1 cellular context compared by ENCODE assay signal in the genomic region with DNA sequence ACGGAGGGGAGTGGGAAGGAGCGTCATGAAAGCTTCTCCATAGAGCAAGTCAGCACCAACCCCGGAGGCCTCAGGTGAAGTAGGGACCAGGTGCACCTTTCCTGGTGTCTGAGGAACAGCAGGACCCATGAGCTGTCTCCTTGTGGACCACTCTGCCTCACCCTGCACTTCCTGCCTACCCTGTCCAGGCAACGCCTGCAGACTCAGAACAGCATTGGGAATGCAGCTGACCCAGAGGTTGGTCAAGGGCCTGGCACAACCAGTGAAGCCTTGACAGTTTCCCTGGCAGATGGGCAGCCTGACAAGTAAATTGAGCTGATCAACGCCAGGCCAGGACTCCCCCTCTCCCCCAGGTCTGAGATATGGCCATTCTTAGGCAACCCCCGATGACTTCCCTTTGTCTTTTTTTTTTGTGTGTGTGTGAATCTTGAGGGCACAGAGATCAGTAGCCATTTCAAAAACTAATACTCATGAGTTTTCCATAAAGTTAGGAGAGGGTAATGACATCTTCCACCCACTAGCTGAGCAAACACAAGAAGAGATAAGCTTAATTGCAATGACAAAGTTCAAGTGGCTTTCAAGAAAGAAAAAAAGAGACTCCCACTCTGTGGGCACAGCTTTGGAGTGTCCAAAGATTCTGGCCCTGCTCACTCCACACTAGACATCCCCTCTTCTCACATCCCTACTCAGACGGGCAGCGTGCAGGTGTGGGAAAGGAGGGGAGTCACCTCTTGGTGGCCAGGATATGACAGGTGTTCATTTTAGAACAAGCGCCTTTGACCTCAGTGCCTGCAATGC.
TF ChIP-seq lines count a peak whose summit lies in the region.

No MANE protein-coding gene starts in this region.

TF ChIP-seq in HepG2, 621 proteins besides CTCF, POLR2A, EP300 and RAD21 (continued from another document and continues in another):
- TF ChIP-seq, protein P1, sequence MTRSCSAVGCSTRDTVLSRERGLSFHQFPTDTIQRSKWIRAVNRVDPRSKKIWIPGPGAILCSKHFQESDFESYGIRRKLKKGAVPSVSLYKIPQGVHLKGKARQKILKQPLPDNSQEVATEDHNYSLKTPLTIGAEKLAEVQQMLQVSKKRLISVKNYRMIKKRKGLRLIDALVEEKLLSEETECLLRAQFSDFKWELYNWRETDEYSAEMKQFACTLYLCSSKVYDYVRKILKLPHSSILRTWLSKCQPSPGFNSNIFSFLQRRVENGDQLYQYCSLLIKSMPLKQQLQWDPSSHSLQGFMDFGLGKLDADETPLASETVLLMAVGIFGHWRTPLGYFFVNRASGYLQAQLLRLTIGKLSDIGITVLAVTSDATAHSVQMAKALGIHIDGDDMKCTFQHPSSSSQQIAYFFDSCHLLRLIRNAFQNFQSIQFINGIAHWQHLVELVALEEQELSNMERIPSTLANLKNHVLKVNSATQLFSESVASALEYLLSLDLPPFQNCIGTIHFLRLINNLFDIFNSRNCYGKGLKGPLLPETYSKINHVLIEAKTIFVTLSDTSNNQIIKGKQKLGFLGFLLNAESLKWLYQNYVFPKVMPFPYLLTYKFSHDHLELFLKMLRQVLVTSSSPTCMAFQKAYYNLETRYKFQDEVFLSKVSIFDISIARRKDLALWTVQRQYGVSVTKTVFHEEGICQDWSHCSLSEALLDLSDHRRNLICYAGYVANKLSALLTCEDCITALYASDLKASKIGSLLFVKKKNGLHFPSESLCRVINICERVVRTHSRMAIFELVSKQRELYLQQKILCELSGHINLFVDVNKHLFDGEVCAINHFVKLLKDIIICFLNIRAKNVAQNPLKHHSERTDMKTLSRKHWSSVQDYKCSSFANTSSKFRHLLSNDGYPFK (CRISPR knock-in tag; IDR thresholded peaks at IDR 0.05; ENCODE audit: borderline replicate concordance) = 0 out of 2 replicates have a peak, but pooled peaks have one; percentile 33
- TF ChIP-seq NR2F2 (IDR thresholded peaks at IDR 0.05; ENCODE audit: borderline replicate concordance, low read depth) = peak; percentile 85; the same call in 1 of the 2 replicates
- TF ChIP-seq TBX2 (CRISPR knock-in tag; IDR thresholded peaks at IDR 0.05; ENCODE audit: borderline replicate concordance) = peak; percentile 85
- no peak for TF ChIP-seq FOSL2 (CRISPR knock-in tag; IDR thresholded peaks at IDR 0.05)
- peak; percentile 52; the same call in 1 of the 2 replicates for TF ChIP-seq NCOR1 (IDR thresholded peaks at IDR 0.05; ENCODE audit: borderline replicate concordance, low read length)
- TF ChIP-seq, protein P2, sequence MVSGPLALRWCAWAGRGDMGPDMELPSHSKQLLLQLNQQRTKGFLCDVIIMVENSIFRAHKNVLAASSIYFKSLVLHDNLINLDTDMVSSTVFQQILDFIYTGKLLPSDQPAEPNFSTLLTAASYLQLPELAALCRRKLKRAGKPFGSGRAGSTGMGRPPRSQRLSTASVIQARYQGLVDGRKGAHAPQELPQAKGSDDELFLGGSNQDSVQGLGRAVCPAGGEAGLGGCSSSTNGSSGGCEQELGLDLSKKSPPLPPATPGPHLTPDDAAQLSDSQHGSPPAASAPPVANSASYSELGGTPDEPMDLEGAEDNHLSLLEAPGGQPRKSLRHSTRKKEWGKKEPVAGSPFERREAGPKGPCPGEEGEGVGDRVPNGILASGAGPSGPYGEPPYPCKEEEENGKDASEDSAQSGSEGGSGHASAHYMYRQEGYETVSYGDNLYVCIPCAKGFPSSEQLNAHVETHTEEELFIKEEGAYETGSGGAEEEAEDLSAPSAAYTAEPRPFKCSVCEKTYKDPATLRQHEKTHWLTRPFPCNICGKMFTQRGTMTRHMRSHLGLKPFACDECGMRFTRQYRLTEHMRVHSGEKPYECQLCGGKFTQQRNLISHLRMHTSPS (CRISPR knock-in tag; IDR thresholded peaks at IDR 0.05; ENCODE audit: low read depth) = peak; percentile 79
- TF ChIP-seq, protein P3, sequence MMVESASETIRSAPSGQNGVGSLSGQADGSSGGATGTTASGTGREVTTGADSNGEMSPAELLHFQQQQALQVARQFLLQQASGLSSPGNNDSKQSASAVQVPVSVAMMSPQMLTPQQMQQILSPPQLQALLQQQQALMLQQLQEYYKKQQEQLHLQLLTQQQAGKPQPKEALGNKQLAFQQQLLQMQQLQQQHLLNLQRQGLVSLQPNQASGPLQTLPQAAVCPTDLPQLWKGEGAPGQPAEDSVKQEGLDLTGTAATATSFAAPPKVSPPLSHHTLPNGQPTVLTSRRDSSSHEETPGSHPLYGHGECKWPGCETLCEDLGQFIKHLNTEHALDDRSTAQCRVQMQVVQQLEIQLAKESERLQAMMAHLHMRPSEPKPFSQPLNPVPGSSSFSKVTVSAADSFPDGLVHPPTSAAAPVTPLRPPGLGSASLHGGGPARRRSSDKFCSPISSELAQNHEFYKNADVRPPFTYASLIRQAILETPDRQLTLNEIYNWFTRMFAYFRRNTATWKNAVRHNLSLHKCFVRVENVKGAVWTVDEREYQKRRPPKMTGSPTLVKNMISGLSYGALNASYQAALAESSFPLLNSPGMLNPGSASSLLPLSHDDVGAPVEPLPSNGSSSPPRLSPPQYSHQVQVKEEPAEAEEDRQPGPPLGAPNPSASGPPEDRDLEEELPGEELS (CRISPR knock-in tag; IDR thresholded peaks at IDR 0.05) = peak; percentile 76
- TF ChIP-seq, protein P4, sequence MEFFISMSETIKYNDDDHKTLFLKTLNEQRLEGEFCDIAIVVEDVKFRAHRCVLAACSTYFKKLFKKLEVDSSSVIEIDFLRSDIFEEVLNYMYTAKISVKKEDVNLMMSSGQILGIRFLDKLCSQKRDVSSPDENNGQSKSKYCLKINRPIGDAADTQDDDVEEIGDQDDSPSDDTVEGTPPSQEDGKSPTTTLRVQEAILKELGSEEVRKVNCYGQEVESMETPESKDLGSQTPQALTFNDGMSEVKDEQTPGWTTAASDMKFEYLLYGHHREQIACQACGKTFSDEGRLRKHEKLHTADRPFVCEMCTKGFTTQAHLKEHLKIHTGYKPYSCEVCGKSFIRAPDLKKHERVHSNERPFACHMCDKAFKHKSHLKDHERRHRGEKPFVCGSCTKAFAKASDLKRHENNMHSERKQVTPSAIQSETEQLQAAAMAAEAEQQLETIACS (CRISPR knock-in tag; IDR thresholded peaks at IDR 0.05) = no peak
- peak; percentile 19 for TF ChIP-seq YY1 (IDR thresholded peaks at IDR 0.05; ENCODE audit: insufficient read depth, insufficient replicate concordance, low read depth, low read length)
- 0 out of 2 replicates have a peak, but pooled peaks have one; percentile 29 for TF ChIP-seq ZNF749 (CRISPR knock-in tag; IDR thresholded peaks at IDR 0.05; ENCODE audit: borderline replicate concordance)
- TF ChIP-seq NFKBIZ (CRISPR knock-in tag; IDR thresholded peaks at IDR 0.05) = no peak
- no peak for TF ChIP-seq ZNF30 (CRISPR knock-in tag; IDR thresholded peaks at IDR 0.05)
- TF ChIP-seq, protein P5, sequence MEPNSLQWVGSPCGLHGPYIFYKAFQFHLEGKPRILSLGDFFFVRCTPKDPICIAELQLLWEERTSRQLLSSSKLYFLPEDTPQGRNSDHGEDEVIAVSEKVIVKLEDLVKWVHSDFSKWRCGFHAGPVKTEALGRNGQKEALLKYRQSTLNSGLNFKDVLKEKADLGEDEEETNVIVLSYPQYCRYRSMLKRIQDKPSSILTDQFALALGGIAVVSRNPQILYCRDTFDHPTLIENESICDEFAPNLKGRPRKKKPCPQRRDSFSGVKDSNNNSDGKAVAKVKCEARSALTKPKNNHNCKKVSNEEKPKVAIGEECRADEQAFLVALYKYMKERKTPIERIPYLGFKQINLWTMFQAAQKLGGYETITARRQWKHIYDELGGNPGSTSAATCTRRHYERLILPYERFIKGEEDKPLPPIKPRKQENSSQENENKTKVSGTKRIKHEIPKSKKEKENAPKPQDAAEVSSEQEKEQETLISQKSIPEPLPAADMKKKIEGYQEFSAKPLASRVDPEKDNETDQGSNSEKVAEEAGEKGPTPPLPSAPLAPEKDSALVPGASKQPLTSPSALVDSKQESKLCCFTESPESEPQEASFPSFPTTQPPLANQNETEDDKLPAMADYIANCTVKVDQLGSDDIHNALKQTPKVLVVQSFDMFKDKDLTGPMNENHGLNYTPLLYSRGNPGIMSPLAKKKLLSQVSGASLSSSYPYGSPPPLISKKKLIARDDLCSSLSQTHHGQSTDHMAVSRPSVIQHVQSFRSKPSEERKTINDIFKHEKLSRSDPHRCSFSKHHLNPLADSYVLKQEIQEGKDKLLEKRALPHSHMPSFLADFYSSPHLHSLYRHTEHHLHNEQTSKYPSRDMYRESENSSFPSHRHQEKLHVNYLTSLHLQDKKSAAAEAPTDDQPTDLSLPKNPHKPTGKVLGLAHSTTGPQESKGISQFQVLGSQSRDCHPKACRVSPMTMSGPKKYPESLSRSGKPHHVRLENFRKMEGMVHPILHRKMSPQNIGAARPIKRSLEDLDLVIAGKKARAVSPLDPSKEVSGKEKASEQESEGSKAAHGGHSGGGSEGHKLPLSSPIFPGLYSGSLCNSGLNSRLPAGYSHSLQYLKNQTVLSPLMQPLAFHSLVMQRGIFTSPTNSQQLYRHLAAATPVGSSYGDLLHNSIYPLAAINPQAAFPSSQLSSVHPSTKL (CRISPR knock-in tag; IDR thresholded peaks at IDR 0.05) = peak; percentile 77; the same call in 1 of the 2 replicates
- TF ChIP-seq ZNF644 (CRISPR knock-in tag; IDR thresholded peaks at IDR 0.05; ENCODE audit: low read depth) = peak; percentile 31; the same call in 1 of the 2 replicates
- TF ChIP-seq IRF2 (CRISPR knock-in tag; IDR thresholded peaks at IDR 0.05) = no peak
- peak; percentile 78 for TF ChIP-seq ZMYM4 (CRISPR knock-in tag; IDR thresholded peaks at IDR 0.05)
- TF ChIP-seq, protein P6, sequence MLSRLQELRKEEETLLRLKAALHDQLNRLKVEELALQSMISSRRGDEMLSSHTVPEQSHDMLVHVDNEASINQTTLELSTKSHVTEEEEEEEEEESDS (CRISPR knock-in tag; IDR thresholded peaks at IDR 0.05; ENCODE audit: borderline replicate concordance) = no peak
- no peak for TF ChIP-seq ZSCAN12 (CRISPR knock-in tag; IDR thresholded peaks at IDR 0.05)
- TF ChIP-seq ZNF451 (CRISPR knock-in tag; IDR thresholded peaks at IDR 0.05) = no peak
- peak; percentile 39; the same call in 1 of the 2 replicates for TF ChIP-seq KDM5B (CRISPR knock-in tag; IDR thresholded peaks at IDR 0.05; ENCODE audit: borderline replicate concordance)
- no peak for TF ChIP-seq FOXP1 (IDR thresholded peaks at IDR 0.05)
- peak; percentile 49; the same call in 1 of the 2 replicates for TF ChIP-seq FOXP1 (CRISPR knock-in tag; IDR thresholded peaks at IDR 0.05)
- no peak for TF ChIP-seq CC2D1A (CRISPR knock-in tag; IDR thresholded peaks at IDR 0.05)
- TF ChIP-seq, protein P7, sequence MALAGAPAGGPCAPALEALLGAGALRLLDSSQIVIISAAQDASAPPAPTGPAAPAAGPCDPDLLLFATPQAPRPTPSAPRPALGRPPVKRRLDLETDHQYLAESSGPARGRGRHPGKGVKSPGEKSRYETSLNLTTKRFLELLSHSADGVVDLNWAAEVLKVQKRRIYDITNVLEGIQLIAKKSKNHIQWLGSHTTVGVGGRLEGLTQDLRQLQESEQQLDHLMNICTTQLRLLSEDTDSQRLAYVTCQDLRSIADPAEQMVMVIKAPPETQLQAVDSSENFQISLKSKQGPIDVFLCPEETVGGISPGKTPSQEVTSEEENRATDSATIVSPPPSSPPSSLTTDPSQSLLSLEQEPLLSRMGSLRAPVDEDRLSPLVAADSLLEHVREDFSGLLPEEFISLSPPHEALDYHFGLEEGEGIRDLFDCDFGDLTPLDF (CRISPR knock-in tag; IDR thresholded peaks at IDR 0.05) = peak; percentile 38; the same call in 1 of the 2 replicates
- TF ChIP-seq ZBTB38 (CRISPR knock-in tag; IDR thresholded peaks at IDR 0.05) = peak; percentile 55; the same call in 1 of the 2 replicates
- TF ChIP-seq, protein P8, sequence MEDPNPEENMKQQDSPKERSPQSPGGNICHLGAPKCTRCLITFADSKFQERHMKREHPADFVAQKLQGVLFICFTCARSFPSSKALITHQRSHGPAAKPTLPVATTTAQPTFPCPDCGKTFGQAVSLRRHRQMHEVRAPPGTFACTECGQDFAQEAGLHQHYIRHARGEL (CRISPR knock-in tag; IDR thresholded peaks at IDR 0.05) = no peak
- TF ChIP-seq CBFB (CRISPR knock-in tag; IDR thresholded peaks at IDR 0.05) = no peak
- TF ChIP-seq ARID2 (CRISPR knock-in tag; IDR thresholded peaks at IDR 0.05; ENCODE audit: borderline replicate concordance) = no peak
- no peak for TF ChIP-seq ZC3H4 (CRISPR knock-in tag; IDR thresholded peaks at IDR 0.05; ENCODE audit: borderline replicate concordance)
- TF ChIP-seq PPARG (CRISPR knock-in tag; conservative IDR thresholded peaks at IDR 0.05) = peak; percentile 94
- TF ChIP-seq ZNF567 (CRISPR knock-in tag; IDR thresholded peaks at IDR 0.05; ENCODE audit: borderline replicate concordance) = no peak; the same call in 1 of the 2 replicates
- TF ChIP-seq, protein P9, sequence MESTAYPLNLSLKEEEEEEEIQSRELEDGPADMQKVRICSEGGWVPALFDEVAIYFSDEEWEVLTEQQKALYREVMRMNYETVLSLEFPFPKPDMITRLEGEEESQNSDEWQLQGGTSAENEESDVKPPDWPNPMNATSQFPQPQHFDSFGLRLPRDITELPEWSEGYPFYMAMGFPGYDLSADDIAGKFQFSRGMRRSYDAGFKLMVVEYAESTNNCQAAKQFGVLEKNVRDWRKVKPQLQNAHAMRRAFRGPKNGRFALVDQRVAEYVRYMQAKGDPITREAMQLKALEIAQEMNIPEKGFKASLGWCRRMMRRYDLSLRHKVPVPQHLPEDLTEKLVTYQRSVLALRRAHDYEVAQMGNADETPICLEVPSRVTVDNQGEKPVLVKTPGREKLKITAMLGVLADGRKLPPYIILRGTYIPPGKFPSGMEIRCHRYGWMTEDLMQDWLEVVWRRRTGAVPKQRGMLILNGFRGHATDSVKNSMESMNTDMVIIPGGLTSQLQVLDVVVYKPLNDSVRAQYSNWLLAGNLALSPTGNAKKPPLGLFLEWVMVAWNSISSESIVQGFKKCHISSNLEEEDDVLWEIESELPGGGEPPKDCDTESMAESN (CRISPR knock-in tag; conservative IDR thresholded peaks at IDR 0.05) = no peak
- TF ChIP-seq ZNF33B (CRISPR knock-in tag; IDR thresholded peaks at IDR 0.05) = no peak
- no peak for TF ChIP-seq ZNF841 (CRISPR knock-in tag; IDR thresholded peaks at IDR 0.05; ENCODE audit: borderline replicate concordance)
- TF ChIP-seq, protein P10, sequence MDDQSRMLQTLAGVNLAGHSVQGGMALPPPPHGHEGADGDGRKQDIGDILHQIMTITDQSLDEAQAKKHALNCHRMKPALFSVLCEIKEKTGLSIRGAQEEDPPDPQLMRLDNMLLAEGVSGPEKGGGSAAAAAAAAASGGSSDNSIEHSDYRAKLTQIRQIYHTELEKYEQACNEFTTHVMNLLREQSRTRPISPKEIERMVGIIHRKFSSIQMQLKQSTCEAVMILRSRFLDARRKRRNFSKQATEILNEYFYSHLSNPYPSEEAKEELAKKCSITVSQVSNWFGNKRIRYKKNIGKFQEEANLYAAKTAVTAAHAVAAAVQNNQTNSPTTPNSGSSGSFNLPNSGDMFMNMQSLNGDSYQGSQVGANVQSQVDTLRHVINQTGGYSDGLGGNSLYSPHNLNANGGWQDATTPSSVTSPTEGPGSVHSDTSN (CRISPR knock-in tag; IDR thresholded peaks at IDR 0.05; ENCODE audit: borderline replicate concordance) = no peak
- no peak for TF ChIP-seq ZNF670 (CRISPR knock-in tag; IDR thresholded peaks at IDR 0.05; ENCODE audit: borderline replicate concordance)
- TF ChIP-seq FOSL1 (CRISPR knock-in tag; IDR thresholded peaks at IDR 0.05; ENCODE audit: borderline replicate concordance) = peak; percentile 36; the same call in 1 of the 2 replicates
- no peak for TF ChIP-seq JUNB (CRISPR knock-in tag; IDR thresholded peaks at IDR 0.05; ENCODE audit: borderline replicate concordance)
- no peak for TF ChIP-seq KLF13 (CRISPR knock-in tag; IDR thresholded peaks at IDR 0.05)
- no peak for TF ChIP-seq ATRX (CRISPR knock-in tag; IDR thresholded peaks at IDR 0.05; ENCODE audit: borderline replicate concordance)
- no peak for TF ChIP-seq TBL1XR1 (IDR thresholded peaks at IDR 0.05; ENCODE audit: borderline replicate concordance, low read length, partially characterized antibody)
- TF ChIP-seq NFE2L2 (IDR thresholded peaks at IDR 0.05; ENCODE audit: low read length) = no peak
- TF ChIP-seq RORA (CRISPR knock-in tag; IDR thresholded peaks at IDR 0.05) = no peak
- no peak for TF ChIP-seq ZSCAN21 (CRISPR knock-in tag; IDR thresholded peaks at IDR 0.05; ENCODE audit: borderline replicate concordance)
